ENCODE assay signal across 21 cellular contexts in genomic region chr3:71872256-71872655, GRCh38.
DNase-seq lines count a peak whose midpoint lies in the region; ATAC-seq and TF ChIP-seq lines count a peak whose summit lies in the region.
"Had no signal": no experiment of that assay in that cellular context is flagged by ENCODE, and none has a peak within 500 bp of the region (broad histone marks: within the 10 kb centered on the region; RNA-seq: fewer than 3 reads in every experiment).

No MANE protein-coding gene starts in this region.

- TF ChIP-seq CTCF in left lung (IDR thresholded peaks at IDR 0.05) (no peak), neural progenitor cell (IDR thresholded peaks at IDR 0.05) (no peak)

- H3K27me3 ChIP-seq in left lung (no peaks in the 10 kb centered on the region), neural progenitor cell (no peaks in the 10 kb centered on the region)
- H3K27me3 ChIP-seq: upper lobe of right lung had no signal

- CTCF ChIA-PET in activated CD4-positive, alpha-beta T cell treated with anti-CD3 and anti-CD28 coated beads, Interleukin-2, amount 10 ng/mL, durations not matched to agents 7 days and 5 days (lab: Charles Lee) = interaction anchor here (1.4 kb wide), 1 partner anchor 22 kb away, joined by 3 read pairs; no protein-coding TSS in a partner anchor

- ATAC-seq in left lung (peak; percentile 12), left colon (no peak)
- ATAC-seq: A549; mucosa of descending colon; stimulated activated naive B cell treated with anti-CD40 and anti-IgM and Interleukin-4, amounts not matched to agents 10 μg/mL and 1 μg/mL and 100 μg/mL, for 72 hours had no signal

- H3K9ac ChIP-seq in neural progenitor cell = no peak overlapping the region
- H3K9ac ChIP-seq: GM23248 had no signal

- no peak overlapping the region for H3K4me3 ChIP-seq in left lung
- no peak overlapping the region for H3K4me3 ChIP-seq in neural progenitor cell
- H3K4me3 ChIP-seq: A549, GM23248, mucosa of descending colon, upper lobe of right lung had no signal

- POLR2A ChIA-PET in activated CD4-positive, alpha-beta T cell treated with anti-CD3 and anti-CD28 coated beads, Interleukin-2, amount 10 ng/mL, durations not matched to agents 7 days and 5 days (lab: Charles Lee) = no interaction called here

- H3K27ac ChIP-seq in left lung (no peak overlapping the region), neural progenitor cell (no peak overlapping the region)
- H3K27ac ChIP-seq: A549, GM23248, upper lobe of right lung, VCaP had no signal

- peaks cover 19% of the 10 kb centered on the region for H3K27me3 Mint-ChIP-seq in activated CD4-positive, alpha-beta T cell treated with anti-CD3 and anti-CD28 coated beads, Interleukin-2, amount 10 ng/mL, durations not matched to agents 7 days and 5 days
- no peaks in the 10 kb centered on the region for H3K27me3 Mint-ChIP-seq in activated naive CD8-positive, alpha-beta T cell
- peaks cover 13% of the 10 kb centered on the region for H3K27me3 Mint-ChIP-seq in neural progenitor cell (ENCODE audit: insufficient read depth, low read depth)
- H3K27me3 Mint-ChIP-seq: activated naive CD4-positive, alpha-beta T cell treated with anti-CD3 and anti-CD28 coated beads, Interleukin-2, amount 10 ng/mL, durations not matched to agents 7 days and 5 days had no signal

- no peaks in the 10 kb centered on the region for H3K36me3 Mint-ChIP-seq in activated CD4-positive, alpha-beta T cell treated with anti-CD3 and anti-CD28 coated beads, Interleukin-2, amount 10 ng/mL, durations not matched to agents 7 days and 5 days (ENCODE audit: low read depth)
- H3K36me3 Mint-ChIP-seq in activated naive CD8-positive, alpha-beta T cell = no peaks in the 10 kb centered on the region
- peaks cover 1% of the 10 kb centered on the region for H3K36me3 Mint-ChIP-seq in neural progenitor cell
- H3K36me3 Mint-ChIP-seq: activated naive CD4-positive, alpha-beta T cell treated with anti-CD3 and anti-CD28 coated beads, Interleukin-2, amount 10 ng/mL, durations not matched to agents 7 days and 5 days; brain; CD14-positive monocyte; stimulated activated naive B cell treated with anti-CD40 and anti-IgM and Interleukin-4, amounts not matched to agents 10 μg/mL and 1 μg/mL and 100 μg/mL, for 72 hours had no signal

- no peaks in the 10 kb centered on the region for H3K9me3 Mint-ChIP-seq in activated CD4-positive, alpha-beta T cell treated with anti-CD3 and anti-CD28 coated beads, Interleukin-2, amount 10 ng/mL, durations not matched to agents 7 days and 5 days
- no peaks in the 10 kb centered on the region for H3K9me3 Mint-ChIP-seq in activated naive CD8-positive, alpha-beta T cell (ENCODE audit: low read depth)
- peaks cover 6% of the 10 kb centered on the region for H3K9me3 Mint-ChIP-seq in neural progenitor cell
- H3K9me3 Mint-ChIP-seq: activated naive CD4-positive, alpha-beta T cell treated with anti-CD3 and anti-CD28 coated beads, Interleukin-2, amount 10 ng/mL, durations not matched to agents 7 days and 5 days had no signal

- H3K36me3 ChIP-seq in left lung = no peaks in the 10 kb centered on the region
- no peaks in the 10 kb centered on the region for H3K36me3 ChIP-seq in neural progenitor cell
- H3K36me3 ChIP-seq: upper lobe of right lung had no signal

- H3K9me3 ChIP-seq in left lung = no peaks in the 10 kb centered on the region
- no peaks in the 10 kb centered on the region for H3K9me3 ChIP-seq in neural progenitor cell (ENCODE audit: low read depth)
- H3K9me3 ChIP-seq: mucosa of descending colon, upper lobe of right lung had no signal

- H3K27ac Mint-ChIP-seq in activated CD4-positive, alpha-beta T cell treated with anti-CD3 and anti-CD28 coated beads, Interleukin-2, amount 10 ng/mL, durations not matched to agents 7 days and 5 days = peak overlapping the region; percentile 75
- H3K27ac Mint-ChIP-seq in activated naive CD8-positive, alpha-beta T cell = peak overlapping the region; percentile 34
- H3K27ac Mint-ChIP-seq in neural progenitor cell = no peak overlapping the region
- H3K27ac Mint-ChIP-seq: activated naive CD4-positive, alpha-beta T cell treated with anti-CD3 and anti-CD28 coated beads, Interleukin-2, amount 10 ng/mL, durations not matched to agents 7 days and 5 days; CD14-positive monocyte; stimulated activated naive B cell treated with anti-CD40 and anti-IgM and Interleukin-4, amounts not matched to agents 10 μg/mL and 1 μg/mL and 100 μg/mL, for 72 hours had no signal

- H4K20me1 ChIP-seq in neural progenitor cell (ENCODE audit: low read depth) = no peaks in the 10 kb centered on the region

- H3K4me3 Mint-ChIP-seq in activated CD4-positive, alpha-beta T cell treated with anti-CD3 and anti-CD28 coated beads, Interleukin-2, amount 10 ng/mL, durations not matched to agents 7 days and 5 days = peak overlapping the region; percentile 45
- no peak overlapping the region for H3K4me3 Mint-ChIP-seq in activated naive CD8-positive, alpha-beta T cell
- H3K4me3 Mint-ChIP-seq in neural progenitor cell = no peak overlapping the region
- H3K4me3 Mint-ChIP-seq: activated naive CD4-positive, alpha-beta T cell treated with anti-CD3 and anti-CD28 coated beads, Interleukin-2, amount 10 ng/mL, durations not matched to agents 7 days and 5 days; brain; CD14-positive monocyte; stimulated activated naive B cell treated with anti-CD40 and anti-IgM and Interleukin-4, amounts not matched to agents 10 μg/mL and 1 μg/mL and 100 μg/mL, for 72 hours had no signal

- H3K79me2 ChIP-seq in neural progenitor cell (ENCODE audit: low read depth) = no peaks in the 10 kb centered on the region

- no peak overlapping the region for H2AFZ ChIP-seq in neural progenitor cell (replicated peaks)
- H2AFZ ChIP-seq: GM23248 had no signal

- intact Hi-C loops in left lung (cut with DNase I) (loop anchor here in 1 of 2 donors (5.0 kb wide), 1 partner anchor 950 kb away; no protein-coding TSS in a partner anchor), left colon (cut with DNase I, micrococcal nuclease) (no loop called here)

- H3K4me2 ChIP-seq in neural progenitor cell = no peak overlapping the region
- H3K4me2 ChIP-seq: A549 had no signal

- in situ Hi-C loops in ACHN (cut with HindIII; ENCODE audit: low pct_ligation_motif_present, low pct_unique_long_range_greater_than_20kb, low sequenced_read_pairs) = no loop called here

- no peak for DNase-seq in activated CD4-positive, alpha-beta T cell treated with anti-CD3 and anti-CD28 coated beads, Interleukin-2, amount 10 ng/mL, durations not matched to agents 7 days and 5 days
- no peak for DNase-seq in activated CD4-positive, alpha-beta T cell treated with anti-CD3 and anti-CD28 coated beads, Interleukin-2, amount 50 U/mL, for 1 hour
- DNase-seq in H4 (ENCODE audit: low spot score) = peak; percentile 21
- DNase-seq in left lung = no peak
- DNase-seq in ACHN = no peak
- no peak for DNase-seq in neural progenitor cell (ENCODE audit: low spot score)
- DNase-seq in left colon = no peak
- DNase-seq: activated naive CD4-positive, alpha-beta T cell treated with anti-CD3 and anti-CD28 coated beads, Interleukin-2, amount 10 ng/mL, durations not matched to agents 7 days and 5 days; foreskin melanocyte; GM23248; mucosa of descending colon; NCI-H1930; NCI-H510A treated with DMSO at 0.1 percent for 48 hours; stimulated activated naive B cell treated with anti-CD40 and anti-IgM and Interleukin-4, amounts not matched to agents 10 μg/mL and 1 μg/mL and 100 μg/mL, for 72 hours; SW 1271; upper lobe of right lung had no signal

- H3K4me1 Mint-ChIP-seq in activated CD4-positive, alpha-beta T cell treated with anti-CD3 and anti-CD28 coated beads, Interleukin-2, amount 10 ng/mL, durations not matched to agents 7 days and 5 days = peaks cover 25% of the 10 kb centered on the region
- peaks cover 20% of the 10 kb centered on the region for H3K4me1 Mint-ChIP-seq in activated naive CD8-positive, alpha-beta T cell (ENCODE audit: low read depth)
- peaks cover 14% of the 10 kb centered on the region for H3K4me1 Mint-ChIP-seq in neural progenitor cell

- H3K4me1 ChIP-seq in left lung (peaks cover 0 to 16% of the 10 kb centered on the region in 2 donors), neural progenitor cell (peaks cover 14% of the 10 kb centered on the region)
- H3K4me1 ChIP-seq: A549 had no signal

- H3F3A ChIP-seq in neural progenitor cell (ENCODE audit: low read depth) = peaks cover 13% of the 10 kb centered on the region
